ENCODE assay signal across 7 cellular contexts in the genomic region with DNA sequence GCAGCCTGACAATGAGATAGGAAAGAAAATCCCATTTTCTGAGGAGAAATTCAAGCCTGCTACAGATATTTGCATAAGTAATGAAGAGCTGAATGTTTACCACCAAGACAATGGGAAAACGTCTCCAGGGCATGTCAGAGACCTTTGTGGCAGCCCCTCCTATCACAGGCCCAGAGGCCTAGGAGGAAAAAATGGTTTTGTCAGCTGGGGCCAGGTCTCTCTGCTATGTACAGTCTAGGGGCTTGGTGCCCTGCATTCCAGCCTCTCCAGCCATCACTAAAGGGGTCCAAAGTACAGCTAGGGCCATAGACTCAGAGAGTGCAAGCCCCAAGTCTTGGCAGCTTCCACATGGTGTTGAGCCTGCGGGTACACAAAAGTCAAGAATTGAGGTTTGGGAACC.
"Had no signal": no experiment of that assay in that cellular context is flagged by ENCODE, and none has a peak within 500 bp of the region (broad histone marks: within the 10 kb centered on the region; RNA-seq: fewer than 3 reads in every experiment).

No MANE protein-coding gene starts in this region.

- ATAC-seq: GM12878 had no signal

- DNase-seq: GDM1, GF-D8 had no signal

- H3K4me3 ChIP-seq: GM12878 had no signal

- FAIRE-seq: GM12878, GM12891, GM12892, GM18507, GM19239 had no signal
